15 cellular contexts compared by ENCODE assay signal in genomic region chr12:122884091-122884826, GRCh38. TPM values are rescaled to one million over a fixed set of nuclear protein-coding genes. Genes with fewer than 3 reads are reported as not detected.
DNase-seq lines count a peak whose midpoint lies in the region; ATAC-seq, FAIRE-seq and TF ChIP-seq lines count a peak whose summit lies in the region.
"Had no signal": no experiment of that assay in that cellular context is flagged by ENCODE, and none has a peak within 500 bp of the region (broad histone marks: within the 10 kb centered on the region; RNA-seq: fewer than 3 reads in every experiment).

No MANE protein-coding gene starts in this region.

- no peaks in the 10 kb centered on the region for H3K9me3 ChIP-seq in left lung

- no peaks in the 10 kb centered on the region for H3K27me3 Mint-ChIP-seq in T-cell
- H3K27me3 Mint-ChIP-seq in endothelial cell (ENCODE audit: unreplicated experiment), result peaks cover 12% of the 10 kb centered on the region

- H3K36me3 Mint-ChIP-seq in T-cell (peaks cover 29% of the 10 kb centered on the region), endothelial cell (ENCODE audit: low read depth, unreplicated experiment) (peaks cover 8% of the 10 kb centered on the region)
- H3K36me3 Mint-ChIP-seq in stimulated activated effector memory CD8-positive, alpha-beta T cell treated with anti-CD3 and anti-CD28 coated beads, Interleukin-12 subunit alpha, Interleukin-12 subunit beta, amount 100 ng/mL, for 72 hours, result peaks cover 22% of the 10 kb centered on the region

- peak; percentile 50 for DNase-seq in activated CD8-positive, alpha-beta memory T cell treated with anti-CD3 and anti-CD28 coated beads for 24 hours
- DNase-seq in activated CD8-positive, alpha-beta memory T cell treated with anti-CD3 and anti-CD28 coated beads, Interleukin-2, amount 50 U/mL, for 4 hours, result no peak
- DNase-seq in T-cell (no peak), left lung (no peak), endothelial cell (ENCODE audit: low spot score) (no peak), RCC 7860 (ENCODE audit: low spot score) (no peak)
- no peak for DNase-seq in stimulated activated effector memory CD8-positive, alpha-beta T cell treated with anti-CD3 and anti-CD28 coated beads, Interleukin-12 subunit alpha, Interleukin-12 subunit beta, amount 100 ng/mL, for 72 hours (ENCODE audit: low spot score in 2 of 2)
- DNase-seq: 8988T; activated CD4-positive, alpha-beta T cell treated with anti-CD3 and anti-CD28 coated beads, Interleukin-2, amount 50 U/mL, for 1 hour; activated effector memory CD4-positive, alpha-beta T cell treated with Interleukin-2 at 50 U/mL for 16 hours; NCI-H1105; T-helper 9 cell had no signal

- POLR2A ChIA-PET in T-cell (lab: Charles Lee), result interaction anchor here in 1 of 2 donors (0.7 kb wide), 2 partner anchors 13 to 884 kb away, joined by 3 read pairs; no protein-coding TSS in a partner anchor

- no peaks in the 10 kb centered on the region for H3K36me3 ChIP-seq in left lung

- intact Hi-C loops in left lung (cut with DNase I), result no loop called here

- no peak for TF ChIP-seq CTCF in left lung (IDR thresholded peaks at IDR 0.05)
- TF ChIP-seq CTCF in endothelial cell (IDR thresholded peaks at IDR 0.05; ENCODE audit: unreplicated experiment), result no peak

- H3K27ac Mint-ChIP-seq in T-cell (peak overlapping the region; percentile 24 to 71), endothelial cell (ENCODE audit: unreplicated experiment) (no peak overlapping the region)
- H3K27ac Mint-ChIP-seq in stimulated activated effector memory CD8-positive, alpha-beta T cell treated with anti-CD3 and anti-CD28 coated beads, Interleukin-12 subunit alpha, Interleukin-12 subunit beta, amount 100 ng/mL, for 72 hours, result peak overlapping the region; percentile 81

- no peaks in the 10 kb centered on the region for H3K9me3 Mint-ChIP-seq in T-cell
- peaks cover 2% of the 10 kb centered on the region for H3K9me3 Mint-ChIP-seq in stimulated activated effector memory CD8-positive, alpha-beta T cell treated with anti-CD3 and anti-CD28 coated beads, Interleukin-12 subunit alpha, Interleukin-12 subunit beta, amount 100 ng/mL, for 72 hours
- H3K9me3 Mint-ChIP-seq in endothelial cell (ENCODE audit: unreplicated experiment), result no peaks in the 10 kb centered on the region

- no peak for ATAC-seq in T-cell (replicated peaks in 1 of 4)
- no peak for ATAC-seq in left lung
- no peak for ATAC-seq in stimulated activated effector memory CD8-positive, alpha-beta T cell treated with anti-CD3 and anti-CD28 coated beads, Interleukin-12 subunit alpha, Interleukin-12 subunit beta, amount 100 ng/mL, for 72 hours
- no peak for ATAC-seq in GM21529 (IDR thresholded peaks at IDR 0.05; ENCODE audit: unreplicated experiment)
- ATAC-seq: GM12878, HCT116 had no signal

- no peaks in the 10 kb centered on the region for H3K27me3 ChIP-seq in left lung

- CTCF ChIA-PET in T-cell (lab: Charles Lee), result interaction anchor here (0.5 to 1.2 kb wide), 2 partner anchors 13 to 352 kb away, joined by 3 to 4 read pairs; no protein-coding TSS in a partner anchor

- H3K4me3 ChIP-seq in left lung, result no peak overlapping the region
- H3K4me3 ChIP-seq: GM12878 had no signal

- H3K4me3 Mint-ChIP-seq in T-cell, result peak overlapping the region in 1 of 3 donors; percentile 32
- H3K4me3 Mint-ChIP-seq in stimulated activated effector memory CD8-positive, alpha-beta T cell treated with anti-CD3 and anti-CD28 coated beads, Interleukin-12 subunit alpha, Interleukin-12 subunit beta, amount 100 ng/mL, for 72 hours, result peak overlapping the region; percentile 43
- H3K4me3 Mint-ChIP-seq in endothelial cell (ENCODE audit: unreplicated experiment), result no peak overlapping the region

- no peak for FAIRE-seq in RCC 7860 (lab: Jason Lieb, UNC)
- FAIRE-seq: GM12878 had no signal

- H3K27ac ChIP-seq in left lung, result peak overlapping the region; percentile 2 to 14

- H3K4me1 Mint-ChIP-seq in T-cell (peaks cover 84 to 93% (median 92%) of the 10 kb centered on the region in 3 donors), endothelial cell (ENCODE audit: unreplicated experiment) (peaks cover 22% of the 10 kb centered on the region)
- H3K4me1 Mint-ChIP-seq in stimulated activated effector memory CD8-positive, alpha-beta T cell treated with anti-CD3 and anti-CD28 coated beads, Interleukin-12 subunit alpha, Interleukin-12 subunit beta, amount 100 ng/mL, for 72 hours, result peaks cover 91% of the 10 kb centered on the region

- H3K4me1 ChIP-seq in left lung, result peaks cover 38 to 87% of the 10 kb centered on the region in 2 donors

RNA-seq across cellular contexts. Expression of gene VPS37B, which starts 11.7 kb away (rescaled TPM):
- 10 to 100 TPM; 25.9 to 85.8 (median 34.6) TPM for total RNA-seq in T-cell
- 10 to 100 TPM; 33.9 to 35.8 TPM for total RNA-seq in left lung
- 13.8 TPM for total RNA-seq in endothelial cell (ENCODE audit: unreplicated experiment)

RNA-seq across cellular contexts. Expression of gene HIP1R, which starts 49.0 kb away (rescaled TPM):
- total RNA-seq in T-cell (100 to 1,000 TPM; 108 to 123 (median 116) TPM), left lung (10 to 100 TPM; 32.0 to 33.1 TPM), endothelial cell (ENCODE audit: unreplicated experiment) (117 TPM)
